ENCODE assay signal across 9 cellular contexts in genomic region chrX:34656467-34656841, GRCh38. TPM values are rescaled to one million over a fixed set of nuclear protein-coding genes. Genes with fewer than 3 reads are reported as not detected.
A peak's percentile ranks its signal among the peaks of the same experiment; 100 is the strongest.
DNase-seq lines count a peak whose midpoint lies in the region; ATAC-seq, FAIRE-seq and TF ChIP-seq lines count a peak whose summit lies in the region.
"Had no signal": no experiment of that assay in that cellular context is flagged by ENCODE, and none has a peak within 500 bp of the region (broad histone marks: within the 10 kb centered on the region; RNA-seq: fewer than 3 reads in every experiment).

No MANE protein-coding gene starts in this region.

- DNase-seq in HepG2 (ENCODE audit: low spot score): no peak
- DNase-seq in epithelial cell of esophagus (ENCODE audit: low read depth): no peak
- no peak for DNase-seq in CD4-positive, alpha-beta memory T cell

- no peak for TF ChIP-seq RAD21 in liver (IDR thresholded peaks at IDR 0.05)
- no peak for TF ChIP-seq RAD21 in HepG2 (CRISPR knock-in tag; IDR thresholded peaks at IDR 0.05)

- H3K9me3 ChIP-seq in liver (ENCODE audit: control insufficient read depth in 4 of 4, low read length in 3 of 4): no peaks in the 10 kb centered on the region
- no peaks in the 10 kb centered on the region; the same call in 1 of the 2 replicates for H3K9me3 ChIP-seq in HepG2 (ENCODE audit: low read length)
- no peaks in the 10 kb centered on the region for H3K9me3 ChIP-seq in muscle layer of duodenum (ENCODE audit: control insufficient read depth in 1 of 2, low read length in 2 of 2)
- no peaks in the 10 kb centered on the region for H3K9me3 ChIP-seq in CD4-positive, alpha-beta memory T cell (ENCODE audit: control insufficient read depth in 1 of 2, low read length in 2 of 2)

- peak overlapping the region in 1 of 2 donors; percentile 12 for H3K9ac ChIP-seq in liver (ENCODE audit: low read depth in 1 of 2, low read length in 2 of 2)
- no peak overlapping the region for H3K9ac ChIP-seq in HepG2 (ENCODE audit: insufficient read depth, low read depth, low read length)

- no peak for FAIRE-seq in HepG2 (lab: Jason Lieb, UNC)
- FAIRE-seq: TTC549 had no signal

- no TSS peak for BruUV-seq in HepG2 (replicated peaks; lab: Mats Ljungman, UMichigan)

- no peaks in the 10 kb centered on the region for H3K79me2 ChIP-seq in HepG2 (ENCODE audit: insufficient read depth, low read length)

- peaks cover 0 to 17% (median 6%) of the 10 kb centered on the region in 8 donors for H3K9me3 Mint-ChIP-seq in CD4-positive, alpha-beta memory T cell

- peaks cover 0 to 5% (median 5%) of the 10 kb centered on the region in 4 donors for H3K4me1 Mint-ChIP-seq in CD4-positive, alpha-beta memory T cell

- POLR2A ChIA-PET in HepG2 (lab: Yijun Ruan, JAX): no interaction called here
- POLR2A ChIA-PET in CD4-positive, alpha-beta memory T cell (lab: Charles Lee; ENCODE audit: partially characterized antibody): no interaction called here

- peak overlapping the region in 2 of 8 donors; percentile 24 to 36 for H3K4me3 Mint-ChIP-seq in CD4-positive, alpha-beta memory T cell

- WGBS in liver: 4% methylated on average over 27 of the region's 27 CpGs
- WGBS in HepG2 (ENCODE audit: low lambda C conversion rate): 34% methylated on average over 8 of the region's 27 CpGs

- no peak overlapping the region for H3K4me2 ChIP-seq in HepG2 (ENCODE audit: low read depth, low read length)

- no peak overlapping the region for H2AFZ ChIP-seq in HepG2 (ENCODE audit: low read length)

- no peaks in the 10 kb centered on the region for H4K20me1 ChIP-seq in HepG2 (ENCODE audit: insufficient read depth, low read length)

- H3K27ac ChIP-seq in liver (ENCODE audit: low read depth in 1 of 2, low read length in 2 of 2) (peak overlapping the region; percentile 47 to 69), HepG2 (ENCODE audit: extremely low read length, insufficient read depth, low read length) (no peak overlapping the region), muscle layer of duodenum (ENCODE audit: low read length) (peak overlapping the region; percentile 75)
- no peak overlapping the region for H3K27ac ChIP-seq in CD4-positive, alpha-beta memory T cell (ENCODE audit: low read depth, low read length)

- CTCF ChIA-PET in HepG2 (lab: Yijun Ruan, JAX; ENCODE audit: low intra/inter-chr PET ratio, low total read pairs): no interaction called here
- CTCF ChIA-PET in CD4-positive, alpha-beta memory T cell (lab: Charles Lee; ENCODE audit: partially characterized antibody): no interaction called here

- H3K27me3 ChIP-seq in liver (ENCODE audit: control insufficient read depth in 4 of 4, insufficient read depth in 4 of 4, low read length in 3 of 4): no peaks in the 10 kb centered on the region
- no peaks in the 10 kb centered on the region for H3K27me3 ChIP-seq in HepG2 (ENCODE audit: control insufficient read depth in 1 of 2, insufficient read depth in 2 of 2, low read length in 2 of 2)
- no peaks in the 10 kb centered on the region for H3K27me3 ChIP-seq in muscle layer of duodenum (ENCODE audit: low read depth, low read length)
- no peaks in the 10 kb centered on the region for H3K27me3 ChIP-seq in CD4-positive, alpha-beta memory T cell (ENCODE audit: insufficient read depth, low read length)

- intact Hi-C loops in HepG2 (cut with micrococcal nuclease; ENCODE audit: unreplicated experiment): no loop called here
- intact Hi-C loops in CD4-positive, alpha-beta memory T cell (cut with micrococcal nuclease): no loop called here

- TF ChIP-seq EP300 in HepG2 (IDR thresholded peaks at IDR 0.05; ENCODE audit: low read depth in 2 of 2, low read length in 2 of 2) (no peak), HepG2 (CRISPR knock-in tag; IDR thresholded peaks at IDR 0.05; ENCODE audit: borderline replicate concordance) (no peak)

- H3K27me3 Mint-ChIP-seq in CD4-positive, alpha-beta memory T cell: peaks cover 10 to 13% of the 10 kb centered on the region in 2 donors

- no peak for TF ChIP-seq CTCF in liver (IDR thresholded peaks at IDR 0.05; ENCODE audit: low read depth, low read length, missing input control)
- no peak for TF ChIP-seq CTCF in HepG2 (CRISPR knock-in tag; IDR thresholded peaks at IDR 0.05)
- TF ChIP-seq CTCF in epithelial cell of esophagus (IDR thresholded peaks at IDR 0.05; ENCODE audit: insufficient read depth, low read depth, low read length, missing control alignments): no peak

- H3K4me1 ChIP-seq in liver (ENCODE audit: control insufficient read depth in 4 of 4, insufficient read depth in 4 of 4, low read length in 3 of 4) (peaks cover 0 to 5% (median 0%) of the 10 kb centered on the region in 4 donors), HepG2 (ENCODE audit: insufficient read depth, low read length) (no peaks in the 10 kb centered on the region), muscle layer of duodenum (ENCODE audit: control insufficient read depth in 1 of 2, insufficient read depth in 2 of 2, low read length in 2 of 2) (peaks cover 0 to 6% of the 10 kb centered on the region in 2 donors)
- no peaks in the 10 kb centered on the region for H3K4me1 ChIP-seq in CD4-positive, alpha-beta memory T cell (ENCODE audit: insufficient read depth, low read length)

- in situ Hi-C loops in HepG2 (cut with HindIII; ENCODE audit: extremely low pct_ligation_motif_present, low pct_unique_long_range_greater_than_20kb): no loop called here

- H3K4me3 ChIP-seq in liver (ENCODE audit: low read depth in 1 of 3, low read length in 3 of 3): peak overlapping the region; percentile 29 to 76 (median 72)
- no peak overlapping the region for H3K4me3 ChIP-seq in HepG2 (replicated peaks in 1 of 3; ENCODE audit: insufficient read depth in 1 of 3, low read depth in 2 of 3, low read length in 3 of 3)
- peak overlapping the region; percentile 21 for H3K4me3 ChIP-seq in epithelial cell of esophagus (ENCODE audit: low read length)
- H3K4me3 ChIP-seq in muscle layer of duodenum (ENCODE audit: low read depth in 1 of 2, low read length in 2 of 2): peak overlapping the region; percentile 65 to 70
- no peak overlapping the region for H3K4me3 ChIP-seq in CD4-positive, alpha-beta memory T cell (ENCODE audit: low read length in 2 of 2)

- H3K36me3 ChIP-seq in liver (ENCODE audit: control insufficient read depth in 4 of 4, insufficient read depth in 3 of 4, low read depth in 1 of 4, low read length in 3 of 4) (no peaks in the 10 kb centered on the region), HepG2 (replicated peaks in 1 of 2; ENCODE audit: control insufficient read depth in 1 of 2, insufficient read depth in 2 of 2, low read length in 2 of 2) (no peaks in the 10 kb centered on the region), muscle layer of duodenum (ENCODE audit: control insufficient read depth in 1 of 2, insufficient read depth in 2 of 2, low read length in 2 of 2) (no peaks in the 10 kb centered on the region)
- no peaks in the 10 kb centered on the region for H3K36me3 ChIP-seq in CD4-positive, alpha-beta memory T cell (ENCODE audit: insufficient read depth, low read length)

- no peak for TF ChIP-seq POLR2A in HepG2 (IDR thresholded peaks at IDR 0.05; ENCODE audit: insufficient read depth in 1 of 2, low read depth in 2 of 2, low read length in 2 of 2)

- ATAC-seq in HepG2 (no peak), HG03571 (IDR thresholded peaks at IDR 0.05; ENCODE audit: unreplicated experiment) (no peak), HG02623 (IDR thresholded peaks at IDR 0.05; ENCODE audit: unreplicated experiment) (no peak), GM18861 (IDR thresholded peaks at IDR 0.05; ENCODE audit: unreplicated experiment) (no peak)

- H3K27ac Mint-ChIP-seq in CD4-positive, alpha-beta memory T cell: no peak overlapping the region

- no peaks in the 10 kb centered on the region for H3K36me3 Mint-ChIP-seq in CD4-positive, alpha-beta memory T cell

TF ChIP-seq in liver, 16 proteins besides CTCF, POLR2A, EP300 and RAD21 (continues in another document):
- TF ChIP-seq ATF3 (IDR thresholded peaks at IDR 0.05) (no peak), NR2F2 (IDR thresholded peaks at IDR 0.05) (no peak), HNF4G (IDR thresholded peaks at IDR 0.05) (no peak)

TF ChIP-seq in HepG2, 621 proteins besides CTCF, POLR2A, EP300 and RAD21 (continues in another document):
- no peak for TF ChIP-seq NFE2L1 (CRISPR knock-in tag; IDR thresholded peaks at IDR 0.05; ENCODE audit: borderline replicate concordance)

RNA-seq across cellular contexts. Expression of gene TMEM47, which starts 0.6 kb away (rescaled TPM):
- total RNA-seq in liver (10 to 100 TPM in 1 of 2 donors, 1 to 10 TPM in 1; 7.1 to 13.4 TPM), HepG2 (2016; rRNA removed; fragmentation: Illumina TruSeq; extraction: Trizol) (not detected in 2 replicates)
- polyA plus RNA-seq in liver (10 to 100 TPM in 1 of 2 donors, 1 to 10 TPM in 1; 7.6 to 11.3 TPM), HepG2 (2011; rRNA removed) (not detected in 2 replicates)
- not detected in 2 replicates for total RNA-seq in HepG2 (2016; cell fraction: cytosol; rRNA removed; fragmentation: Illumina TruSeq; extraction: Trizol; ENCODE audit: low read depth)
- total RNA-seq in HepG2 (2016; cell fraction: insoluble cytoplasmic fraction; rRNA removed; fragmentation: Illumina TruSeq; extraction: Trizol): not detected in 2 replicates
- not detected in 2 replicates for total RNA-seq in HepG2 (2016; cell fraction: membrane; rRNA removed; fragmentation: Illumina TruSeq; extraction: Trizol)
- total RNA-seq in HepG2 (2016; cell fraction: nucleus; rRNA removed; fragmentation: Illumina TruSeq; extraction: Trizol): not detected in 2 replicates
- polyA plus RNA-seq in HepG2 (2011; cell fraction: cytosol; rRNA removed): not detected in 2 replicates
- not detected in 2 replicates for polyA plus RNA-seq in HepG2 (2011; cell fraction: nucleus; rRNA removed)
- not detected in 2 replicates for polyA plus RNA-seq in HepG2 (2012)
- not detected in 2 replicates for polyA plus RNA-seq in HepG2 (2016; cell fraction: cytosol; fragmentation: Illumina TruSeq; extraction: Trizol; ENCODE audit: low read depth)
- polyA plus RNA-seq in HepG2 (2016; cell fraction: insoluble cytoplasmic fraction; fragmentation: Illumina TruSeq; extraction: Trizol; ENCODE audit: low read depth): not detected in 2 replicates
- polyA plus RNA-seq in HepG2 (2016; cell fraction: membrane; fragmentation: Illumina TruSeq; extraction: Trizol; ENCODE audit: low read depth): not detected in 2 replicates
- not detected in 2 replicates for polyA plus RNA-seq in HepG2 (2016; cell fraction: nucleus; fragmentation: Illumina TruSeq; extraction: Trizol; ENCODE audit: insufficient read depth, low read depth)
- 10.3 TPM in 1 of 2 replicates, not detected in the other for polyA minus RNA-seq in HepG2 (2011; rRNA and poly(A)+ RNA removed; ENCODE audit: low replicate concordance)
- polyA minus RNA-seq in HepG2 (2011; cell fraction: cytosol; rRNA and poly(A)+ RNA removed): 0.18 TPM in 1 of 2 replicates, not detected in the other
- polyA minus RNA-seq in HepG2 (2011; cell fraction: nucleus; rRNA and poly(A)+ RNA removed): not detected in 2 replicates
- not detected for total RNA-seq in CD4-positive, alpha-beta memory T cell
- not detected for polyA plus RNA-seq in CD4-positive, alpha-beta memory T cell

Comparison
In these comparisons a context has a peak if more than half of its experiments do, and no peak if none do; other contexts are left out.
1. H3K27ac ChIP-seq: peak in liver (2 of 2) and muscle layer of duodenum (single experiment); none in HepG2 (single experiment) and CD4-positive, alpha-beta memory T cell (single experiment).
2. H3K4me3 ChIP-seq: peak in liver (3 of 3), epithelial cell of esophagus (single experiment) and muscle layer of duodenum (2 of 2); none in HepG2 (0 of 3) and CD4-positive, alpha-beta memory T cell (0 of 2).
3. RNA of gene TMEM47, which starts 0.6 kb away (total RNA-seq): 7.1 to 13.4 TPM in liver; not detected in HepG2 and not detected in CD4-positive, alpha-beta memory T cell; every median in the first group is over 4 times any median in the second.